In genomic region chrX:48835524-48836329, GRCh38 we compare ENCODE assay signal across 8 cellular contexts. TPM values are rescaled to one million over a fixed set of nuclear protein-coding genes. Genes with fewer than 3 reads are reported as not detected.
DNase-seq lines count a peak whose midpoint lies in the region; ATAC-seq, FAIRE-seq and TF ChIP-seq lines count a peak whose summit lies in the region.

Gene PCSK1N (minus strand): TSS chrX:48835610. CDS start chrX:48835532, 78 bp downstream.

- H3K4me3 ChIP-seq in keratinocyte (ENCODE audit: control insufficient read depth in 2 of 3, extremely low read depth in 1 of 3, insufficient read depth in 2 of 3, low read depth in 1 of 3, low read length in 3 of 3) (peak within 1 kb of the TSS; percentile 46 to 61 (median 55)), thymus (ENCODE audit: low read length) (peak within 1 kb of the TSS; percentile 32)

- no peaks in the 10 kb centered on the region for H3K9me3 ChIP-seq in keratinocyte (ENCODE audit: control insufficient read depth, low read depth, low read length)
- H3K9me3 ChIP-seq in thymus (ENCODE audit: control insufficient read depth), result no peaks in the 10 kb centered on the region

- 20% methylated on average over 35 of the region's 35 CpGs for WGBS in thymus

- H4K20me1 ChIP-seq in keratinocyte (ENCODE audit: control insufficient read depth, extremely low read depth, insufficient read depth, low read length), result no peaks in the 10 kb centered on the region

- no peaks in the 10 kb centered on the region for H3K79me2 ChIP-seq in keratinocyte (ENCODE audit: control insufficient read depth, insufficient read depth, low read length)

- no peak within 1 kb of the TSS for H3K27ac ChIP-seq in keratinocyte (ENCODE audit: control insufficient read depth, insufficient read depth, low read length)
- no peak within 1 kb of the TSS for H3K27ac ChIP-seq in thymus (ENCODE audit: low read depth)

- CTCF ChIA-PET in activated naive CD4-positive, alpha-beta T cell treated with anti-CD3 and anti-CD28 coated beads, Interleukin-2, amount 10 ng/mL, durations not matched to agents 7 days and 5 days (lab: Charles Lee), result no interaction called here

- H3K4me2 ChIP-seq in keratinocyte (ENCODE audit: control insufficient read depth, extremely low read depth, insufficient read depth, low read depth, low read length), result peak within 1 kb of the TSS; percentile 72

- H3K36me3 ChIP-seq in keratinocyte (ENCODE audit: control insufficient read depth in 2 of 2, extremely low read depth in 1 of 2, insufficient read depth in 2 of 2, low read length in 2 of 2), result no peaks in the 10 kb centered on the region
- no peaks in the 10 kb centered on the region for H3K36me3 ChIP-seq in thymus (ENCODE audit: control insufficient read depth, insufficient read depth)

- H3K4me1 ChIP-seq in keratinocyte (ENCODE audit: control insufficient read depth, extremely low read depth, insufficient read depth, low read length), result no peaks in the 10 kb centered on the region
- H3K4me1 ChIP-seq in thymus (ENCODE audit: control insufficient read depth, insufficient read depth, low read length), result no peaks in the 10 kb centered on the region

- H2AFZ ChIP-seq in keratinocyte (ENCODE audit: control insufficient read depth, low read length), result peak within 1 kb of the TSS; percentile 69

- peak within 1 kb of the TSS; percentile 73 for H3K4me3 Mint-ChIP-seq in activated naive CD4-positive, alpha-beta T cell treated with anti-CD3 and anti-CD28 coated beads, Interleukin-2, amount 10 ng/mL, durations not matched to agents 7 days and 5 days

- no peak within 1 kb of the TSS for H3K27ac Mint-ChIP-seq in activated naive CD4-positive, alpha-beta T cell treated with anti-CD3 and anti-CD28 coated beads, Interleukin-2, amount 10 ng/mL, durations not matched to agents 7 days and 5 days

- no peak for TF ChIP-seq CTCF in keratinocyte (optimal IDR thresholded peaks at IDR 0.05 in 1 of 3, IDR thresholded peaks at IDR 0.05 in 1 of 3, conservative IDR thresholded peaks at IDR 0.05 in 1 of 3; ENCODE audit: extremely low read depth in 1 of 3, insufficient read depth in 2 of 3, low read length in 3 of 3)

- no peaks in the 10 kb centered on the region for H3K36me3 Mint-ChIP-seq in activated naive CD4-positive, alpha-beta T cell treated with anti-CD3 and anti-CD28 coated beads, Interleukin-2, amount 10 ng/mL, durations not matched to agents 7 days and 5 days

- H3K9me1 ChIP-seq in keratinocyte (ENCODE audit: control insufficient read depth, extremely low read depth, insufficient read depth, low read length), result no peaks in the 10 kb centered on the region

- no peaks in the 10 kb centered on the region for H3K9me3 Mint-ChIP-seq in activated naive CD4-positive, alpha-beta T cell treated with anti-CD3 and anti-CD28 coated beads, Interleukin-2, amount 10 ng/mL, durations not matched to agents 7 days and 5 days

- H3K27me3 Mint-ChIP-seq in activated naive CD4-positive, alpha-beta T cell treated with anti-CD3 and anti-CD28 coated beads, Interleukin-2, amount 10 ng/mL, durations not matched to agents 7 days and 5 days, result peaks cover 58% of the 10 kb centered on the region

- H3K27me3 ChIP-seq in keratinocyte (ENCODE audit: control insufficient read depth, extremely low read depth, insufficient read depth, low read length) (peaks cover 10% of the 10 kb centered on the region), thymus (ENCODE audit: control insufficient read depth, insufficient read depth) (peaks cover 32% of the 10 kb centered on the region)

- peak within 1 kb of the TSS; percentile 18 for H3K9ac ChIP-seq in keratinocyte (ENCODE audit: control insufficient read depth, extremely low read depth, insufficient read depth, low read length)

- no peak for FAIRE-seq in keratinocyte (lab: Jason Lieb, UNC)

- H3K4me1 Mint-ChIP-seq in activated naive CD4-positive, alpha-beta T cell treated with anti-CD3 and anti-CD28 coated beads, Interleukin-2, amount 10 ng/mL, durations not matched to agents 7 days and 5 days, result peaks cover 18% of the 10 kb centered on the region

- dilution Hi-C loops in keratinocyte (cut with MboI; ENCODE audit: extremely low pct_ligation_motif_present, low sequenced_read_pairs), result no loop called here

- no peak for ATAC-seq in HG03457 (IDR thresholded peaks at IDR 0.05; ENCODE audit: unreplicated experiment)
- ATAC-seq in HG02973 (IDR thresholded peaks at IDR 0.05; ENCODE audit: unreplicated experiment), result no peak

- peak; percentile 50 for DNase-seq in ELF-1 (ENCODE audit: low read depth, low spot score)
- peak; percentile 78 for DNase-seq in NCI-H2171 treated with DMSO at 0.1 percent for 48 hours (lab: John Stamatoyannopoulos, UW)
- DNase-seq in activated naive CD4-positive, alpha-beta T cell treated with anti-CD3 and anti-CD28 coated beads, Interleukin-2, amount 10 ng/mL, durations not matched to agents 7 days and 5 days, result peak; percentile 38
- DNase-seq in keratinocyte (ENCODE audit: low read depth, low spot score), result no peak
- DNase-seq in HCEC 1CT, result no peak

RNA-seq across cellular contexts. Expression of gene PCSK1N, which starts in this region (rescaled TPM):
- 0.54 to 1.6 TPM (median 1.4 TPM) in 3 replicates for polyA plus RNA-seq in keratinocyte
- polyA plus RNA-seq in keratinocyte (2011; ENCODE audit: low read depth), result 0.60 TPM
- 1.1 and 9.7 TPM in 2 replicates for polyA plus RNA-seq in keratinocyte (2011; cell fraction: cytosol; rRNA removed)
- polyA plus RNA-seq in keratinocyte (2011; cell fraction: nucleus; rRNA removed), result 0.87 and 2.3 TPM in 2 replicates
- polyA plus RNA-seq in keratinocyte (2012; ENCODE audit: low replicate concordance), result 4.8 and 8.8 TPM in 2 replicates
- polyA minus RNA-seq in keratinocyte, result 0.23 to 0.82 TPM in 2 of 3 replicates, not detected in the other
- 19.6 TPM for polyA minus RNA-seq in keratinocyte (2011; cell fraction: cytosol; rRNA and poly(A)+ RNA removed)
- 2.6 and 3.5 TPM in 2 replicates for polyA minus RNA-seq in keratinocyte (2011; cell fraction: nucleus; rRNA and poly(A)+ RNA removed)
- 0.55 TPM for polyA plus RNA-seq in thymus

Comparison
In these comparisons a context has a peak if more than half of its experiments do, and no peak if none do; other contexts are left out.
1. DNase-seq: peak in ELF-1 (single experiment), NCI-H2171 treated with DMSO at 0.1 percent for 48 hours (single experiment) and activated naive CD4-positive, alpha-beta T cell treated with anti-CD3 and anti-CD28 coated beads, Interleukin-2, amount 10 ng/mL, durations not matched to agents 7 days and 5 days (single experiment); none in keratinocyte (single experiment) and HCEC 1CT (single experiment).